ENCODE assay signal across 1 cellular context in genomic region chr17:43542854-43543253, GRCh38.
TF ChIP-seq lines count a peak whose summit lies in the region.

No MANE protein-coding gene starts in this region.

TF ChIP-seq in SK-N-SH, 30 proteins besides CTCF, POLR2A, EP300 and RAD21 (continued from another document):
- TF ChIP-seq PBX3 (IDR thresholded peaks at IDR 0.05) (no peak), USF1 (IDR thresholded peaks at IDR 0.05; ENCODE audit: borderline replicate concordance, low read depth) (no peak), SIN3A (IDR thresholded peaks at IDR 0.05; ENCODE audit: borderline replicate concordance, low read depth, low read length) (no peak)
